In the genomic region with DNA sequence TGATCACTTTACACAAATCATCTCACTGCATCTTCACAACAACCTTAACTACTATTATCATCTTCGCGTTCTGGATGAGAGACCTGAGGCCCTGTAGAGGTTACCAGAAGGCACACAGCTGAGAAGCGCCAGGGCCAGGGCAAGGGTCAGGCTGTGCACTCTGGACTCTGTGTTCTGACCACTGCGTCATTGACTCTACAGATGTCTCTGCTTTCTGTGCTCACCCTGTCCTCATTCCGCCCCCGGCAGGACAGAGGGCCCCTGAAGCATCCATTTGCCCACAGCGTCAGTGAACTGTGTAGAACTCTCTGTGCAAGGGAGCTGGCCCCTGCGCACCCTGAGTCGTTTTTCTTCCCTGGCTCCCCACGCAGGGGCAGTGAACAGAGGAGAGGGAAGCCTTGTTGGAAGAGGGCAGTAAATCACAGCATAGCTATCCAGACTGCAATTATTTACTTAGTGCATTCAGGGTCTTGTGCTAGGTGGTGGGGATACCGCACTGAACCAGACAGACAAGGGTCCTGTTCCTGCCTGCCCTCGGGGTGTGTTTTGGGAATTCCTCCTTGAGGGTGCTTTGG, we compare ENCODE assay signal across 9 cellular contexts. TPM values are rescaled to one million over a fixed set of nuclear protein-coding genes. Genes with fewer than 3 reads are reported as not detected.
DNase-seq lines count a peak whose midpoint lies in the region; ATAC-seq and TF ChIP-seq lines count a peak whose summit lies in the region.
"Had no signal": no experiment of that assay in that cellular context is flagged by ENCODE, and none has a peak within 500 bp of the region (broad histone marks: within the 10 kb centered on the region; RNA-seq: fewer than 3 reads in every experiment).

No MANE protein-coding gene starts in this region.

- H3K4me3 ChIP-seq in CD4-positive, alpha-beta memory T cell (ENCODE audit: low read length in 2 of 2), result peak overlapping the region in 1 of 2 donors; percentile 36
- H3K4me3 ChIP-seq in LNCaP clone FGC (ENCODE audit: low read depth, low read length), result peak overlapping the region; percentile 71
- peak overlapping the region; percentile 65 for H3K4me3 ChIP-seq in neuron (ENCODE audit: low read length)

- no peaks in the 10 kb centered on the region for H3K27me3 Mint-ChIP-seq in CD4-positive, alpha-beta memory T cell
- H3K27me3 Mint-ChIP-seq in effector memory CD8-positive, alpha-beta T cell, result no peaks in the 10 kb centered on the region

- H3K4me3 Mint-ChIP-seq in CD4-positive, alpha-beta memory T cell, result peak overlapping the region; percentile 84 to 92 (median 89)
- peak overlapping the region; percentile 83 to 84 for H3K4me3 Mint-ChIP-seq in effector memory CD8-positive, alpha-beta T cell

- TF ChIP-seq CTCF in LNCaP clone FGC (IDR thresholded peaks at IDR 0.05; ENCODE audit: control insufficient read depth, extremely low read depth, insufficient read depth), result no peak

- POLR2A ChIA-PET in CD4-positive, alpha-beta memory T cell (lab: Charles Lee; ENCODE audit: partially characterized antibody), result interaction anchor here (0.6 to 1.9 kb wide), 2 partner anchors 18 to 123 kb away, joined by 4 to 24 read pairs; a partner anchor contains a TSS

- intact Hi-C loops in CD4-positive, alpha-beta memory T cell (cut with micrococcal nuclease), result no loop called here

- no peak overlapping the region for H2AFZ ChIP-seq in neuron (ENCODE audit: low read depth, low read length)

- H3K4me1 ChIP-seq in CD4-positive, alpha-beta memory T cell (ENCODE audit: insufficient read depth, low read length), result peaks cover 21% of the 10 kb centered on the region
- peaks cover 23% of the 10 kb centered on the region for H3K4me1 ChIP-seq in neuron (ENCODE audit: insufficient read depth, low read length)

- CTCF ChIA-PET in CD4-positive, alpha-beta memory T cell (lab: Charles Lee; ENCODE audit: partially characterized antibody), result no interaction called here

- peaks cover 0 to 2% (median 0%) of the 10 kb centered on the region in 8 donors for H3K9me3 Mint-ChIP-seq in CD4-positive, alpha-beta memory T cell
- no peaks in the 10 kb centered on the region for H3K9me3 Mint-ChIP-seq in effector memory CD8-positive, alpha-beta T cell

- peak overlapping the region; percentile 34 to 93 (median 89) for H3K27ac Mint-ChIP-seq in CD4-positive, alpha-beta memory T cell
- peak overlapping the region; percentile 86 to 94 for H3K27ac Mint-ChIP-seq in effector memory CD8-positive, alpha-beta T cell

- no peak for DNase-seq in CD4-positive, alpha-beta memory T cell
- DNase-seq in LNCaP clone FGC (ENCODE audit: low read depth) (no peak), NCI-H748 (lab: John Stamatoyannopoulos, UW; ENCODE audit: unreplicated experiment) (no peak), SW 1271 (lab: John Stamatoyannopoulos, UW) (no peak)
- no peak for DNase-seq in effector memory CD8-positive, alpha-beta T cell
- DNase-seq: aorta had no signal

- no peaks in the 10 kb centered on the region for H3K9me3 ChIP-seq in CD4-positive, alpha-beta memory T cell (ENCODE audit: control insufficient read depth in 1 of 2, low read length in 2 of 2)
- H3K9me3 ChIP-seq in neuron (ENCODE audit: low read length), result no peaks in the 10 kb centered on the region

- peaks cover 10 to 30% (median 17%) of the 10 kb centered on the region in 4 donors for H3K4me1 Mint-ChIP-seq in CD4-positive, alpha-beta memory T cell
- peaks cover 8 to 17% of the 10 kb centered on the region in 2 donors for H3K4me1 Mint-ChIP-seq in effector memory CD8-positive, alpha-beta T cell (ENCODE audit: low read depth in 2 of 2)

- H3K36me3 ChIP-seq in CD4-positive, alpha-beta memory T cell (ENCODE audit: insufficient read depth, low read length), result no peaks in the 10 kb centered on the region
- H3K36me3 ChIP-seq in neuron (ENCODE audit: insufficient read depth, low read length), result no peaks in the 10 kb centered on the region

- ATAC-seq in effector memory CD8-positive, alpha-beta T cell (replicated peaks), result no peak
- ATAC-seq in GM18505 (IDR thresholded peaks at IDR 0.05; ENCODE audit: unreplicated experiment) (no peak), HG03354 (IDR thresholded peaks at IDR 0.05; ENCODE audit: poor library complexity, severe bottlenecking, unreplicated experiment) (no peak)

- TF ChIP-seq POLR2A in GM18505 (IDR thresholded peaks at IDR 0.05; ENCODE audit: borderline replicate concordance, extremely low read depth, insufficient read depth, insufficient read length), result no peak

- peak overlapping the region; percentile 78 for H3K27ac ChIP-seq in CD4-positive, alpha-beta memory T cell (ENCODE audit: low read depth, low read length)

- no peaks in the 10 kb centered on the region for H3K27me3 ChIP-seq in CD4-positive, alpha-beta memory T cell (ENCODE audit: insufficient read depth, low read length)
- H3K27me3 ChIP-seq in neuron (ENCODE audit: insufficient read depth, low read length), result no peaks in the 10 kb centered on the region

- H3K36me3 Mint-ChIP-seq in CD4-positive, alpha-beta memory T cell, result peaks cover 0 to 2% of the 10 kb centered on the region in 2 donors
- H3K36me3 Mint-ChIP-seq in effector memory CD8-positive, alpha-beta T cell (ENCODE audit: insufficient read depth), result peaks cover 11% of the 10 kb centered on the region

RNA-seq across cellular contexts. Expression of a gene that starts 6.1 kb away (rescaled TPM):
- 100 to 1,000 TPM; 108 to 110 TPM for total RNA-seq in CD4-positive, alpha-beta memory T cell
- polyA plus RNA-seq in CD4-positive, alpha-beta memory T cell, result 10 to 100 TPM; 13.4 to 33.8 TPM

RNA-seq across cellular contexts. Expression of a gene that starts 19.0 kb away (rescaled TPM):
- total RNA-seq in CD4-positive, alpha-beta memory T cell, result 10 to 100 TPM in 1 of 2 experiments, 1 to 10 TPM in 1; 8.7 to 10.2 TPM
- polyA plus RNA-seq in CD4-positive, alpha-beta memory T cell, result 10 to 100 TPM; 12.4 to 15.6 TPM
